ENCODE assay signal across 10 cellular contexts in the genomic region with DNA sequence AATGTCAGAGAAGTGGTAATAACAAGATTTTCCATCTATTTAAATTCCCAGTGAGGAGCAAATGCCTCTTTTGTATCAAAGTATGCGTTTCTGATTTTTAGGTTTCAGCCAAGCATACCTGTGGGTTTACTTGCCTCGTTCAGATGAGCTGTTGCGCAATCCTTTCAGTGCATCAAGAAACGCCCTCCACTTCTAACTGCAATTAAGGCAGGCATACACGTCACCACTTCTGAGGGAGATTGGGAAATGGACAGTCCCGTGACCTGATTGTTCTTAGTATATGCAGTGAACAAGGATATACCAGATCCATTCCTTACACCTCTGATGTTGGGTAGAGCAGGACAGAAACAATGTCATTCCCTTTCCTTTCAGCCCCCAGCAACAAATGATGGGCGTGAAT.
DNase-seq lines count a peak whose midpoint lies in the region; ATAC-seq and TF ChIP-seq lines count a peak whose summit lies in the region.
"Had no signal": no experiment of that assay in that cellular context is flagged by ENCODE, and none has a peak within 500 bp of the region (broad histone marks: within the 10 kb centered on the region; RNA-seq: fewer than 3 reads in every experiment).

No MANE protein-coding gene starts in this region.

- no peak for TF ChIP-seq POLR2A in esophagus muscularis mucosa (IDR thresholded peaks at IDR 0.05; ENCODE audit: low read depth)

- peak overlapping the region; percentile 11 to 82 (median 58) for H3K27ac ChIP-seq in esophagus muscularis mucosa (replicated peaks in 1 of 4)
- H3K27ac ChIP-seq in A673 (ENCODE audit: low read depth, low read length, poor library complexity, severe bottlenecking): no peak overlapping the region
- H3K27ac ChIP-seq: neutrophil had no signal

- TF ChIP-seq CTCF in esophagus muscularis mucosa (IDR thresholded peaks at IDR 0.05) (no peak), A673 (conservative IDR thresholded peaks at IDR 0.05; ENCODE audit: low read depth, low read length) (no peak)

- H3K36me3 ChIP-seq in esophagus muscularis mucosa (peaks cover 4 to 66% (median 47%) of the 10 kb centered on the region in 4 donors), A673 (ENCODE audit: insufficient read depth, low read length, poor library complexity, severe bottlenecking) (no peaks in the 10 kb centered on the region)
- H3K36me3 ChIP-seq: HAP-1, neutrophil had no signal

- peaks cover 4 to 37% (median 19%) of the 10 kb centered on the region in 4 donors for H3K4me1 ChIP-seq in esophagus muscularis mucosa
- H3K4me1 ChIP-seq in A673 (ENCODE audit: insufficient read depth, low read length, poor library complexity, severe bottlenecking): peaks cover 4% of the 10 kb centered on the region
- H3K4me1 ChIP-seq: HAP-1 had no signal

- no peaks in the 10 kb centered on the region for H3K27me3 ChIP-seq in esophagus muscularis mucosa
- no peaks in the 10 kb centered on the region for H3K27me3 ChIP-seq in A673 (replicated peaks; ENCODE audit: insufficient read depth, low read depth, low read length, poor library complexity)
- H3K27me3 ChIP-seq: neutrophil had no signal

- H3K4me3 ChIP-seq in esophagus muscularis mucosa: no peak overlapping the region
- no peak overlapping the region for H3K4me3 ChIP-seq in A673 (ENCODE audit: low read depth, low read length, poor library complexity, severe bottlenecking)
- H3K4me3 ChIP-seq: HAP-1 had no signal

- POLR2A ChIA-PET in A673 (lab: Charles Lee; ENCODE audit: low non-redundant PET): no interaction called here

- CTCF ChIA-PET in A673 (lab: Charles Lee): interaction anchor here (0.8 to 1.9 kb wide), 5 partner anchors 264 to 346 kb away, joined by 3 to 20 read pairs (median 16); no protein-coding TSS in a partner anchor

- peak; percentile 13 for DNase-seq in HK-2 (ENCODE audit: unreplicated experiment)
- peak; percentile 91 for DNase-seq in NOMO-1 treated with DMSO at 0.1 percent for 48 hours (lab: John Stamatoyannopoulos, UW; ENCODE audit: unreplicated experiment)
- no peak for DNase-seq in esophagus muscularis mucosa (ENCODE audit: extremely low spot score)
- DNase-seq in sciatic nerve (ENCODE audit: low spot score): no peak
- DNase-seq in NCI-H146 (lab: John Stamatoyannopoulos, UW): no peak
- no peak for DNase-seq in A673 (ENCODE audit: low spot score)
- DNase-seq in NCI-H128 (lab: John Stamatoyannopoulos, UW; ENCODE audit: unreplicated experiment): no peak

- intact Hi-C loops in esophagus muscularis mucosa (cut with DNase I) (no loop called here), sciatic nerve (cut with DNase I) (loop anchor here (10.0 kb wide), 1 partner anchor 323 kb away; no protein-coding TSS in a partner anchor), A673 (cut with micrococcal nuclease; ENCODE audit: unreplicated experiment) (loop anchor here (5.0 kb wide), 2 partner anchors 265 to 410 kb away; a partner anchor contains a TSS)

- BruUV-seq in A673 (replicated peaks; lab: Mats Ljungman, UMichigan): no TSS peak

- ATAC-seq in sciatic nerve: peak; percentile 71
- no peak for ATAC-seq in SK-N-SH treated with all-trans-retinoic acid at 6 μM for 48 hours

- TF ChIP-seq EP300 in esophagus muscularis mucosa (IDR thresholded peaks at IDR 0.05): no peak

- 75% methylated on average over 7 of the region's 7 CpGs for WGBS in esophagus muscularis mucosa

- H3K9me3 ChIP-seq in esophagus muscularis mucosa (no peaks in the 10 kb centered on the region), A673 (ENCODE audit: low read depth, low read length, poor library complexity, severe bottlenecking) (no peaks in the 10 kb centered on the region)
- H3K9me3 ChIP-seq: HAP-1, neutrophil had no signal

TF ChIP-seq in SK-N-SH treated with all-trans-retinoic acid at 6 μM for 48 hours, 23 proteins besides CTCF, POLR2A, EP300 and RAD21:
- TF ChIP-seq, protein P1, sequence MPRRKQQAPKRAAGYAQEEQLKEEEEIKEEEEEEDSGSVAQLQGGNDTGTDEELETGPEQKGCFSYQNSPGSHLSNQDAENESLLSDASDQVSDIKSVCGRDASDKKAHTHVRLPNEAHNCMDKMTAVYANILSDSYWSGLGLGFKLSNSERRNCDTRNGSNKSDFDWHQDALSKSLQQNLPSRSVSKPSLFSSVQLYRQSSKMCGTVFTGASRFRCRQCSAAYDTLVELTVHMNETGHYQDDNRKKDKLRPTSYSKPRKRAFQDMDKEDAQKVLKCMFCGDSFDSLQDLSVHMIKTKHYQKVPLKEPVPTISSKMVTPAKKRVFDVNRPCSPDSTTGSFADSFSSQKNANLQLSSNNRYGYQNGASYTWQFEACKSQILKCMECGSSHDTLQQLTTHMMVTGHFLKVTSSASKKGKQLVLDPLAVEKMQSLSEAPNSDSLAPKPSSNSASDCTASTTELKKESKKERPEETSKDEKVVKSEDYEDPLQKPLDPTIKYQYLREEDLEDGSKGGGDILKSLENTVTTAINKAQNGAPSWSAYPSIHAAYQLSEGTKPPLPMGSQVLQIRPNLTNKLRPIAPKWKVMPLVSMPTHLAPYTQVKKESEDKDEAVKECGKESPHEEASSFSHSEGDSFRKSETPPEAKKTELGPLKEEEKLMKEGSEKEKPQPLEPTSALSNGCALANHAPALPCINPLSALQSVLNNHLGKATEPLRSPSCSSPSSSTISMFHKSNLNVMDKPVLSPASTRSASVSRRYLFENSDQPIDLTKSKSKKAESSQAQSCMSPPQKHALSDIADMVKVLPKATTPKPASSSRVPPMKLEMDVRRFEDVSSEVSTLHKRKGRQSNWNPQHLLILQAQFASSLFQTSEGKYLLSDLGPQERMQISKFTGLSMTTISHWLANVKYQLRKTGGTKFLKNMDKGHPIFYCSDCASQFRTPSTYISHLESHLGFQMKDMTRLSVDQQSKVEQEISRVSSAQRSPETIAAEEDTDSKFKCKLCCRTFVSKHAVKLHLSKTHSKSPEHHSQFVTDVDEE (CRISPR knock-in tag; IDR thresholded peaks at IDR 0.05): no peak
- no peak for TF ChIP-seq ZFP30 (CRISPR knock-in tag; IDR thresholded peaks at IDR 0.05)
- no peak for TF ChIP-seq OSR1 (CRISPR knock-in tag; IDR thresholded peaks at IDR 0.05)
- no peak for TF ChIP-seq ARNTL (CRISPR knock-in tag; IDR thresholded peaks at IDR 0.05; ENCODE audit: borderline replicate concordance, low read depth)
- no peak for TF ChIP-seq ZNF8 (CRISPR knock-in tag; IDR thresholded peaks at IDR 0.05)
- no peak for TF ChIP-seq CSDC2 (CRISPR knock-in tag; IDR thresholded peaks at IDR 0.05)
- TF ChIP-seq, protein P2, sequence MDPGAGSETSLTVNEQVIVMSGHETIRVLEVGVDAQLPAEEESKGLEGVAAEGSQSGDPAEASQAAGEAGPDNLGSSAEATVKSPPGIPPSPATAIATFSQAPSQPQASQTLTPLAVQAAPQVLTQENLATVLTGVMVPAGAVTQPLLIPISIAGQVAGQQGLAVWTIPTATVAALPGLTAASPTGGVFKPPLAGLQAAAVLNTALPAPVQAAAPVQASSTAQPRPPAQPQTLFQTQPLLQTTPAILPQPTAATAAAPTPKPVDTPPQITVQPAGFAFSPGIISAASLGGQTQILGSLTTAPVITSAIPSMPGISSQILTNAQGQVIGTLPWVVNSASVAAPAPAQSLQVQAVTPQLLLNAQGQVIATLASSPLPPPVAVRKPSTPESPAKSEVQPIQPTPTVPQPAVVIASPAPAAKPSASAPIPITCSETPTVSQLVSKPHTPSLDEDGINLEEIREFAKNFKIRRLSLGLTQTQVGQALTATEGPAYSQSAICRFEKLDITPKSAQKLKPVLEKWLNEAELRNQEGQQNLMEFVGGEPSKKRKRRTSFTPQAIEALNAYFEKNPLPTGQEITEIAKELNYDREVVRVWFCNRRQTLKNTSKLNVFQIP (CRISPR knock-in tag; IDR thresholded peaks at IDR 0.05; ENCODE audit: borderline replicate concordance, low read depth): no peak
TF ChIP-seq in SK-N-SH treated with all-trans-retinoic acid at 6 μM for 48 hours: peak in this region for 0.

Comparison
In these comparisons a context has a peak if more than half of its experiments do, and no peak if none do; other contexts are left out.
1. DNase-seq: peak in HK-2 (single experiment) and NOMO-1 treated with DMSO at 0.1 percent for 48 hours (single experiment); none in esophagus muscularis mucosa (single experiment), sciatic nerve (single experiment), NCI-H146 (single experiment), A673 (single experiment) and NCI-H128 (single experiment).